11 cellular contexts compared by ENCODE assay signal in the genomic region with DNA sequence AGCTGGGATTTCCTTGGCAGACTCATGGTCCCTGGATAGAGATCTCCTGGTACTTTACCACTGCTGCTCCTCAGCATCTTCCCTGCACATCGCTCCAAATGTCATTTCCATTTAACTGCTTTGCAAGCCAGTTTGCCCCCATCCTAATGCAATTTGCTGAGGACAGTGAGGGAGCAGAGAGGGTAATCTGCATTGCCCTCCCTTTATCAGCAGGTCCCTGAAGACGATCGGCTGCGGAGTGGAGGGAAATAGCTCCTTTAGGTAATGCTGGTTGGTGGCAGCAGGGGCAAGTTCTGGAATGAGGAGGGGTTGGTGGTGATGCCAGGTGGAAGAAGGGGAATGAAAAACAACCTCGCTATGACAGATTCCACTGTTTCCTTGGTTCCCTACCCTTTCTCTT. TPM values are rescaled to one million over a fixed set of nuclear protein-coding genes. Genes with fewer than 3 reads are reported as not detected.
A peak's percentile ranks its signal among the peaks of the same experiment; 100 is the strongest.
DNase-seq lines count a peak whose midpoint lies in the region; ATAC-seq, FAIRE-seq and TF ChIP-seq lines count a peak whose summit lies in the region.
"Had no signal": no experiment of that assay in that cellular context is flagged by ENCODE, and none has a peak within 500 bp of the region (broad histone marks: within the 10 kb centered on the region; RNA-seq: fewer than 3 reads in every experiment).

No MANE protein-coding gene starts in this region.

- no peak overlapping the region for H3K9ac ChIP-seq in OCI-LY3 (ENCODE audit: low read length)

- FAIRE-seq in GM12892 (lab: Jason Lieb, UNC), result no peak
- FAIRE-seq: D721Med, GM12878 had no signal

- TF ChIP-seq POLR2A in stomach (IDR thresholded peaks at IDR 0.05) (no peak), GM12892 (IDR thresholded peaks at IDR 0.05; ENCODE audit: low read depth, low read length) (no peak)

- intact Hi-C loops in stomach (cut with DNase I; ENCODE audit: low total_unique reads), result loop anchor here (10.0 kb wide), 1 partner anchor 107 kb away; no protein-coding TSS in a partner anchor

- DNase-seq in lung (ENCODE audit: low spot score) (no peak), stomach (no peak), midbrain (lab: John Stamatoyannopoulos, UW) (no peak), GM12892 (ENCODE audit: insufficient read length) (no peak), cerebellar cortex (ENCODE audit: low spot score) (no peak)
- DNase-seq: activated T-cell treated with anti-CD3 and anti-CD28 coated beads, Interleukin-2, amount 50 U/mL, for 48 hours; WERI-Rb-1 had no signal

- H3K27me3 ChIP-seq in OCI-LY3 (ENCODE audit: low read depth, low read length), result peaks cover 10% of the 10 kb centered on the region
- no peaks in the 10 kb centered on the region for H3K27me3 ChIP-seq in lung (ENCODE audit: control insufficient read depth, insufficient read depth)
- peaks cover 0 to 19% (median 0%) of the 10 kb centered on the region in 3 donors for H3K27me3 ChIP-seq in stomach

- WGBS in lung, 2 donors, result 58 to 60% methylated on average over 5 of the region's 5 CpGs
- WGBS in stomach, 5 donors, result 40 to 57% (median 52%) methylated on average over 5 of the region's 5 CpGs

- no peak for TF ChIP-seq CTCF in OCI-LY3 (IDR thresholded peaks at IDR 0.05; ENCODE audit: low read depth, low read length)
- TF ChIP-seq CTCF in lung (IDR thresholded peaks at IDR 0.05; ENCODE audit: control extremely low read depth, extremely low read depth), result no peak
- no peak for TF ChIP-seq CTCF in stomach (IDR thresholded peaks at IDR 0.05)

- peaks cover 70% of the 10 kb centered on the region for H3K79me2 ChIP-seq in OCI-LY3 (ENCODE audit: low read length)

- H2AFZ ChIP-seq in OCI-LY3 (ENCODE audit: low read depth, low read length), result no peak overlapping the region

- TF ChIP-seq EP300 in stomach (IDR thresholded peaks at IDR 0.05), result no peak

- H3K9me3 ChIP-seq in OCI-LY3 (ENCODE audit: insufficient read depth, low read length) (no peaks in the 10 kb centered on the region), lung (ENCODE audit: control insufficient read depth in 2 of 2, insufficient read depth in 1 of 2, low read length in 1 of 2) (no peaks in the 10 kb centered on the region), stomach (no peaks in the 10 kb centered on the region)

- peaks cover 5% of the 10 kb centered on the region for H4K20me1 ChIP-seq in OCI-LY3 (ENCODE audit: insufficient read depth, low read length)

- H3K4me1 ChIP-seq in OCI-LY3 (ENCODE audit: low read length) (peaks cover 74% of the 10 kb centered on the region), lung (ENCODE audit: control insufficient read depth in 2 of 2, insufficient read depth in 2 of 2, low read length in 2 of 2) (peaks cover 2 to 9% of the 10 kb centered on the region in 2 donors), stomach (peaks cover 73 to 81% (median 79%) of the 10 kb centered on the region in 4 donors)

- no peak for ATAC-seq in lung (ENCODE audit: insufficient read depth, low FRiP score)
- ATAC-seq: GM12878 had no signal

- H3K36me3 ChIP-seq in OCI-LY3 (replicated peaks; ENCODE audit: low read depth, low read length) (peaks cover 7% of the 10 kb centered on the region), lung (ENCODE audit: control insufficient read depth in 2 of 2, insufficient read depth in 2 of 2, low read length in 2 of 2) (no peaks in the 10 kb centered on the region), stomach (no peaks in the 10 kb centered on the region)
- H3K36me3 ChIP-seq: WERI-Rb-1 had no signal

- peak overlapping the region; percentile 88 for H3K4me2 ChIP-seq in OCI-LY3 (ENCODE audit: low read length)

- no peak overlapping the region for H3K27ac ChIP-seq in OCI-LY3 (ENCODE audit: low read length)
- H3K27ac ChIP-seq in cingulate gyrus (ENCODE audit: low read depth, low read length), result peak overlapping the region; percentile 39
- H3K27ac ChIP-seq in lung (ENCODE audit: low read depth in 1 of 2, low read length in 1 of 2), result peak overlapping the region in 1 of 2 donors; percentile 69
- H3K27ac ChIP-seq in stomach, result peak overlapping the region; percentile 53 to 97 (median 92)
- H3K27ac ChIP-seq: WERI-Rb-1 had no signal

- peak overlapping the region; percentile 84; the same call in 1 of the 2 replicates for H3K4me3 ChIP-seq in OCI-LY3 (ENCODE audit: low read length)
- peak overlapping the region; percentile 75 for H3K4me3 ChIP-seq in lung
- peak overlapping the region; percentile 78 to 90 (median 86) for H3K4me3 ChIP-seq in stomach
- H3K4me3 ChIP-seq: GM12878 had no signal

RNA-seq across cellular contexts. Expression of a gene that starts 2.6 kb away (rescaled TPM):
- total RNA-seq in lung (100 to 1,000 TPM in 1 of 2 donors, 10 to 100 TPM in 1; 37.7 to 118 TPM), stomach (100 to 1,000 TPM in 1 of 5 donors, 10 to 100 TPM in 4; 21.0 to 185 (median 39.7) TPM)
- polyA plus RNA-seq in lung (10 to 100 TPM; 13.2 to 27.6 TPM), stomach (10 to 100 TPM in 1 of 3 donors, 1 to 10 TPM in 2; 2.7 to 13.9 (median 4.0) TPM)
- polyA plus RNA-seq in GM12892 (2012; ENCODE audit: missing spikeins), result 1.5 TPM
